Comparison of ENCODE assay signal across 15 cellular contexts in genomic region chr7:5607958-5608656, GRCh38. TPM values are rescaled to one million over a fixed set of nuclear protein-coding genes. Genes with fewer than 3 reads are reported as not detected.
A peak's percentile ranks its signal among the peaks of the same experiment; 100 is the strongest.
DNase-seq lines count a peak whose midpoint lies in the region; ATAC-seq and TF ChIP-seq lines count a peak whose summit lies in the region.
"Had no signal": no experiment of that assay in that cellular context is flagged by ENCODE, and none has a peak within 500 bp of the region (broad histone marks: within the 10 kb centered on the region; RNA-seq: fewer than 3 reads in every experiment).

No MANE protein-coding gene starts in this region.

- no peak overlapping the region for H3K27ac Mint-ChIP-seq in activated T-cell treated with anti-CD3 and anti-CD28 coated beads, Interleukin-2, amount 50 U/mL, for 24 hours

- H3K4me3 ChIP-seq in RWPE2 (ENCODE audit: severe bottlenecking) (no peak overlapping the region), skin epidermis (peak overlapping the region in 1 of 7 experiments; percentile 4)
- H3K4me3 ChIP-seq: upper lobe of left lung had no signal

- ATAC-seq in RWPE2 (ENCODE audit: low read depth) (peak; percentile 72), esophagus mucosa (peak; percentile 91)
- ATAC-seq: naive thymus-derived CD4-positive, alpha-beta T cell had no signal

- no peaks in the 10 kb centered on the region for H3K27me3 Mint-ChIP-seq in activated T-cell treated with anti-CD3 and anti-CD28 coated beads, Interleukin-2, amount 50 U/mL, for 24 hours
- H3K27me3 Mint-ChIP-seq: naive thymus-derived CD4-positive, alpha-beta T cell had no signal

- DNase-seq in DMS53 (lab: John Stamatoyannopoulos, UW) = peak; percentile 29
- no peak for DNase-seq in DMS53 treated with DMSO at 0.1 percent for 48 hours (lab: John Stamatoyannopoulos, UW; ENCODE audit: unreplicated experiment)
- DNase-seq in RWPE2 (ENCODE audit: low spot score) = peak; percentile 93
- DNase-seq in putamen (ENCODE audit: low spot score) = no peak
- DNase-seq in activated T-cell treated with anti-CD3 and anti-CD28 coated beads, Interleukin-2, amount 50 U/mL, for 24 hours = no peak
- DNase-seq in KG1 (lab: John Stamatoyannopoulos, UW) = no peak
- DNase-seq: GF-D8; KBM-7; left ventricle myocardium superior; naive thymus-derived CD4-positive, alpha-beta T cell; stimulated activated CD4-positive, alpha-beta T cell treated with anti-CD3 and anti-CD28 coated beads, Interleukin-1b, Interleukin-23, amount 100 ng/mL, for 48 hours; T-helper 2 cell had no signal

- H3K36me3 Mint-ChIP-seq in activated T-cell treated with anti-CD3 and anti-CD28 coated beads, Interleukin-2, amount 50 U/mL, for 24 hours (ENCODE audit: low read depth) = no peaks in the 10 kb centered on the region
- H3K36me3 Mint-ChIP-seq: naive thymus-derived CD4-positive, alpha-beta T cell had no signal

- H3K27me3 ChIP-seq in RWPE2 (ENCODE audit: insufficient read depth, poor library complexity, severe bottlenecking) = no peaks in the 10 kb centered on the region
- H3K27me3 ChIP-seq: upper lobe of left lung had no signal

- no peak overlapping the region for H3K4me3 Mint-ChIP-seq in activated T-cell treated with anti-CD3 and anti-CD28 coated beads, Interleukin-2, amount 50 U/mL, for 24 hours
- H3K4me3 Mint-ChIP-seq: naive thymus-derived CD4-positive, alpha-beta T cell had no signal

- H3K4me1 ChIP-seq in RWPE2 (ENCODE audit: insufficient read depth, poor library complexity, severe bottlenecking) = peaks cover 18% of the 10 kb centered on the region

- H3K9me3 Mint-ChIP-seq in activated T-cell treated with anti-CD3 and anti-CD28 coated beads, Interleukin-2, amount 50 U/mL, for 24 hours = no peaks in the 10 kb centered on the region
- H3K9me3 Mint-ChIP-seq: naive thymus-derived CD4-positive, alpha-beta T cell had no signal

- TF ChIP-seq CTCF in RWPE2 (IDR thresholded peaks at IDR 0.05; ENCODE audit: poor library complexity, severe bottlenecking) = no peak

- H3K27ac ChIP-seq in RWPE2 (ENCODE audit: poor library complexity, severe bottlenecking) (peak overlapping the region; percentile 89), skin epidermis (peak overlapping the region in 16 of 21 experiments; percentile 6 to 79 (median 61))
- H3K27ac ChIP-seq: upper lobe of left lung had no signal

- peaks cover 30% of the 10 kb centered on the region for H3K36me3 ChIP-seq in RWPE2 (ENCODE audit: low read depth)

- H3K4me1 Mint-ChIP-seq in activated T-cell treated with anti-CD3 and anti-CD28 coated beads, Interleukin-2, amount 50 U/mL, for 24 hours (ENCODE audit: low read depth) = peaks cover 3% of the 10 kb centered on the region

- no peaks in the 10 kb centered on the region for H3K9me3 ChIP-seq in RWPE2 (ENCODE audit: severe bottlenecking)
- H3K9me3 ChIP-seq: upper lobe of left lung had no signal

RNA-seq across cellular contexts. Expression of gene FSCN1, which starts 15.5 kb away (rescaled TPM):
- 166 TPM for total RNA-seq in esophagus mucosa

Comparison
In these comparisons a context has a peak if more than half of its experiments do, and no peak if none do; other contexts are left out.
1. DNase-seq: peak in DMS53 (single experiment) and RWPE2 (single experiment); none in DMS53 treated with DMSO at 0.1 percent for 48 hours (single experiment), putamen (single experiment), activated T-cell treated with anti-CD3 and anti-CD28 coated beads, Interleukin-2, amount 50 U/mL, for 24 hours (single experiment) and KG1 (single experiment).